ENCODE assay signal across 25 cellular contexts in genomic region chr3:73773228-73773627, GRCh38.
"Had no signal": no experiment of that assay in that cellular context is flagged by ENCODE, and none has a peak within 500 bp of the region (broad histone marks: within the 10 kb centered on the region; RNA-seq: fewer than 3 reads in every experiment).

No MANE protein-coding gene starts in this region.

- H3K36me3 ChIP-seq: adrenal gland, ascending aorta, cardiac muscle cell, neural progenitor cell, transverse colon had no signal

- H3K4me1 ChIP-seq: foreskin keratinocyte, neural progenitor cell, testis, transverse colon had no signal

- H3K4me3 ChIP-seq: adrenal gland, ascending aorta, cardiac muscle cell, coronary artery, neural progenitor cell, testis, transverse colon had no signal

- H3K27me3 ChIP-seq: adrenal gland, ascending aorta, cardiac muscle cell, foreskin keratinocyte, neural progenitor cell, testis, transverse colon had no signal

- ATAC-seq: activated CD4-positive, alpha-beta T cell treated with anti-CD3 and anti-CD28 coated beads for 36 hours; effector memory CD8-positive, alpha-beta T cell; foreskin keratinocyte; naive thymus-derived CD4-positive, alpha-beta T cell had no signal

- H3K27ac ChIP-seq: adrenal gland, cardiac muscle cell, foreskin keratinocyte, neural progenitor cell, testis, transverse colon had no signal

- H3K9me3 ChIP-seq: adrenal gland, ascending aorta, testis, transverse colon had no signal

- FAIRE-seq: urothelium cell line had no signal

- DNase-seq: activated CD4-positive, alpha-beta T cell treated with anti-CD3 and anti-CD28 coated beads for 36 hours; activated CD4-positive, alpha-beta T cell treated with anti-CD3 and anti-CD28 coated beads, Interleukin-2, amount 50 U/mL, for 4 hours; activated CD4-positive, CD25-positive, alpha-beta regulatory T cell; activated effector memory CD4-positive, alpha-beta T cell treated with Interleukin-2 at 50 U/mL for 16 hours; activated naive CD4-positive, alpha-beta T cell treated with anti-CD3 and anti-CD28 coated beads for 36 hours; activated naive CD8-positive, alpha-beta T cell treated with anti-CD3 and anti-CD28 coated beads for 36 hours; effector memory CD8-positive, alpha-beta T cell; erythroblast; foreskin keratinocyte; islet precursor cell; midbrain; naive thymus-derived CD4-positive, alpha-beta T cell; occipital lobe; posterior cingulate gyrus; stimulated activated CD4-positive, alpha-beta T cell treated with anti-CD3 and anti-CD28 coated beads, Interleukin-15, amount 100 ng/mL, for 24 hours; stimulated activated CD4-positive, alpha-beta T cell treated with anti-CD3 and anti-CD28 coated beads, Interleukin-2, amount 100 ng/mL, for 24 hours; stimulated activated naive CD4-positive, alpha-beta T cell; testis; transverse colon had no signal
